Comparison of ENCODE assay signal across 26 cellular contexts in genomic region chr9:123260340-123260739, GRCh38.
"Had no signal": no experiment of that assay in that cellular context is flagged by ENCODE, and none has a peak within 500 bp of the region (broad histone marks: within the 10 kb centered on the region; RNA-seq: fewer than 3 reads in every experiment).

No MANE protein-coding gene starts in this region.

- H3K27ac Mint-ChIP-seq: endodermal cell; nephron; progenitor cell of endocrine pancreas; stimulated activated effector memory CD8-positive, alpha-beta T cell treated with anti-CD3 and anti-CD28 coated beads, Interleukin-12 subunit alpha, Interleukin-12 subunit beta, amount 100 ng/mL, for 72 hours; stimulated activated naive CD8-positive, alpha-beta T cell treated with anti-CD3 and anti-CD28 coated beads, Interleukin-15, amount 100 ng/mL, for 72 hours had no signal

- H3K9me3 Mint-ChIP-seq: endodermal cell; nephron; stimulated activated effector memory CD8-positive, alpha-beta T cell treated with anti-CD3 and anti-CD28 coated beads, Interleukin-12 subunit alpha, Interleukin-12 subunit beta, amount 100 ng/mL, for 72 hours had no signal

- H3K36me3 Mint-ChIP-seq: stimulated activated effector memory CD8-positive, alpha-beta T cell treated with anti-CD3 and anti-CD28 coated beads, Interleukin-12 subunit alpha, Interleukin-12 subunit beta, amount 100 ng/mL, for 72 hours had no signal

- H3K9me3 ChIP-seq: left ventricle myocardium inferior, lower lobe of right lung, pancreas, testis, tibial nerve, upper lobe of right lung, vagina had no signal

- FAIRE-seq: endothelial cell of umbilical vein, kidney, pancreas had no signal

- H3K27me3 Mint-ChIP-seq: progenitor cell of endocrine pancreas; stimulated activated naive CD8-positive, alpha-beta T cell treated with anti-CD3 and anti-CD28 coated beads, Interleukin-15, amount 100 ng/mL, for 72 hours had no signal

- H3K27me3 ChIP-seq: pancreas, testis, tibial nerve, upper lobe of right lung, vagina had no signal

- H3K4me2 ChIP-seq: hepatocyte, smooth muscle cell had no signal

- H2AFZ ChIP-seq: hepatocyte had no signal

- H3K36me3 ChIP-seq: left ventricle myocardium inferior, lower lobe of right lung, pancreas, tibial nerve, upper lobe of right lung, vagina had no signal

- H3K4me3 Mint-ChIP-seq: endodermal cell; nephron; stimulated activated effector memory CD8-positive, alpha-beta T cell treated with anti-CD3 and anti-CD28 coated beads, Interleukin-12 subunit alpha, Interleukin-12 subunit beta, amount 100 ng/mL, for 72 hours; stimulated activated naive CD8-positive, alpha-beta T cell treated with anti-CD3 and anti-CD28 coated beads, Interleukin-15, amount 100 ng/mL, for 72 hours had no signal

- H3K4me1 ChIP-seq: left ventricle myocardium inferior, lower lobe of right lung, testis, tibial nerve, upper lobe of right lung, vagina had no signal

- H3K4me3 ChIP-seq: hepatocyte, left ventricle myocardium inferior, lower lobe of right lung, pancreas, smooth muscle cell, testis, tibial nerve, upper lobe of right lung, vagina had no signal

- H3K27ac ChIP-seq: hepatocyte, left ventricle myocardium inferior, lower lobe of right lung, pancreas, testis, tibial nerve, upper lobe of right lung, vagina had no signal

- ATAC-seq: left cardiac atrium; lower lobe of right lung; pancreas; right cardiac atrium; stimulated activated effector memory CD8-positive, alpha-beta T cell treated with anti-CD3 and anti-CD28 coated beads, Interleukin-12 subunit alpha, Interleukin-12 subunit beta, amount 100 ng/mL, for 72 hours; stimulated activated naive CD8-positive, alpha-beta T cell treated with anti-CD3 and anti-CD28 coated beads, Interleukin-15, amount 100 ng/mL, for 72 hours; upper lobe of right lung had no signal

- DNase-seq: effector CD4-positive, alpha-beta T cell; endodermal cell; foreskin melanocyte; head of caudate nucleus; kidney; left cardiac atrium; left ventricle myocardium inferior; lower lobe of right lung; mesenchymal stem cell; midbrain; occipital lobe; pancreas; right cardiac atrium; stimulated activated CD4-positive, alpha-beta T cell treated with anti-CD3 and anti-CD28 coated beads, Interleukin-4, amount 100 ng/mL, for 1 hour; stimulated activated CD8-positive, alpha-beta memory T cell treated with anti-CD3 and anti-CD28 coated beads, Interleukin-4, amount 100 ng/mL, for 48 hours; stimulated activated naive CD8-positive, alpha-beta T cell treated with anti-CD3 and anti-CD28 coated beads, Interleukin-15, amount 100 ng/mL, for 72 hours; testis; upper lobe of right lung had no signal
